In the genomic region with DNA sequence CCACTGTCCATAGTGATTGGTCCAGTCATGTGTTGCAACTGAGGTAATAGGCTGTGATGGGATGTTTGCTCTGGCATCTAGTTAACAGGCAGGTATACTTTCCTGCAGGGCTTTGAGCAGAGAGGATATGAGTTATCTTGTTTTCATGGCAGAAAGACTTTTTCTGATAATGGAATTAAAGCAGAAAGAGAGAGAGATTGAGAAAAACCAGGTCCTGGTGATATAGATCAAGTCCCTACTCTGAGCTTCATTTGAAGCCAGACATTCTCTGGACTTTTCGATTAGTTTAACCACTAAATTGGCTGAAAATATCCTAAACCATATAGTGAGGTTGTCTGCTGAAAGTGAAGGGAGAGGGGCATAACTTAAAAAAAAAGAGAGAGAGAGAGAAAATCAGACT, we compare ENCODE assay signal across 25 cellular contexts.
"Had no signal": no experiment of that assay in that cellular context is flagged by ENCODE, and none has a peak within 500 bp of the region (broad histone marks: within the 10 kb centered on the region; RNA-seq: fewer than 3 reads in every experiment).

No MANE protein-coding gene starts in this region.

- H3K4me1 ChIP-seq: colonic mucosa, esophagus muscularis mucosa, esophagus squamous epithelium, foreskin keratinocyte, gastrocnemius medialis, gastroesophageal sphincter, heart left ventricle, heart right ventricle had no signal

- DNase-seq: colonic mucosa; cortex of kidney; dermis blood vessel endothelial cell; dorsolateral prefrontal cortex; effector CD4-positive, alpha-beta T cell; effector CD8-positive, alpha-beta T cell; effector memory CD4-positive, alpha-beta T cell; effector memory CD8-positive, alpha-beta T cell; endodermal cell; erythroblast; esophagus squamous epithelium; foreskin fibroblast; foreskin keratinocyte; foreskin melanocyte; gastrocnemius medialis; glutamatergic neuron; head of caudate nucleus; heart left ventricle; heart right ventricle had no signal

- H3K27me3 ChIP-seq: colonic mucosa, dorsolateral prefrontal cortex, esophagus muscularis mucosa, esophagus squamous epithelium, foreskin keratinocyte, gastrocnemius medialis, gastroesophageal sphincter, heart left ventricle, heart right ventricle had no signal

- H3K4me3 ChIP-seq: colonic mucosa, coronary artery, dorsolateral prefrontal cortex, esophagus muscularis mucosa, esophagus squamous epithelium, gastrocnemius medialis, gastroesophageal sphincter, heart left ventricle, heart right ventricle had no signal

- H3K9me3 Mint-ChIP-seq: dendritic cell treated with granulocyte-macrophage colony-stimulating factor and Interleukin-4, amounts not matched to agents 40 ng/mL and 50 ng/mL, for 4 days had no signal

- H3K9me3 ChIP-seq: colonic mucosa, esophagus muscularis mucosa, esophagus squamous epithelium, gastrocnemius medialis had no signal

- H3K4me3 Mint-ChIP-seq: dendritic cell treated with granulocyte-macrophage colony-stimulating factor and Interleukin-4, amounts not matched to agents 40 ng/mL and 50 ng/mL, for 4 days; effector memory CD8-positive, alpha-beta T cell; endodermal cell had no signal

- H3K4me1 Mint-ChIP-seq: endodermal cell had no signal

- H3K36me3 ChIP-seq: colonic mucosa, esophagus muscularis mucosa, esophagus squamous epithelium, gastrocnemius medialis, gastroesophageal sphincter, heart left ventricle, heart right ventricle had no signal

- H3K27me3 Mint-ChIP-seq: dendritic cell treated with granulocyte-macrophage colony-stimulating factor and Interleukin-4, amounts not matched to agents 40 ng/mL and 50 ng/mL, for 4 days; effector memory CD8-positive, alpha-beta T cell had no signal

- ATAC-seq: effector memory CD8-positive, alpha-beta T cell; esophagus mucosa; foreskin keratinocyte; gastrocnemius medialis; gastroesophageal sphincter; heart left ventricle; heart right ventricle had no signal

- H3K27ac Mint-ChIP-seq: dendritic cell treated with granulocyte-macrophage colony-stimulating factor and Interleukin-4, amounts not matched to agents 40 ng/mL and 50 ng/mL, for 4 days; effector memory CD8-positive, alpha-beta T cell; endodermal cell had no signal

- H3K27ac ChIP-seq: colonic mucosa, coronary artery, dorsolateral prefrontal cortex, epithelial cell of prostate, esophagus muscularis mucosa, esophagus squamous epithelium, foreskin keratinocyte, gastrocnemius medialis, gastroesophageal sphincter, heart left ventricle, heart right ventricle had no signal
